Comparison of ENCODE assay signal across 2 cellular contexts in the genomic region with DNA sequence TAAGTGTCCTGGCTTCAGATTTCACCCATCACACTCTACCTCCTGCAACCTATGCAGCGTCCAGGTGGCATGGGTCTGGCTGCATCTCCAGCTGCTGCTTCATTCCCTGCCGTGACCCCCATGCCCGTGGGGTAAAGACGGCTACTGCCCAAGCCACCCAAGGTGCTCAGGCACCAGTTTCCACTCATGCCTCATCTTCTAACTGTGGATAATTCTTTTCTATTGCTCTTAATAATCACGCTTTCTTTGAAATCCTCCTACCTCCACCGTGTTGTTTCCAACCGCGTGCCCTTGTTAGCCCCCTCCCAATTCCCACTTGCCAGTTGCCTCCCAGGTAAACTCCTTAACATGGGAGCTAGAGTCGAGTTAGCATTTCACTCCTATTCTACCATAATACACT.
TF ChIP-seq lines count a peak whose summit lies in the region.

No MANE protein-coding gene starts in this region.

TF ChIP-seq in GM23338, 12 proteins besides CTCF, POLR2A, EP300 and RAD21 (continues in another document):
- TF ChIP-seq ZNF462 (CRISPR knock-in tag; IDR thresholded peaks at IDR 0.05) = no peak
- TF ChIP-seq ZNF331 (CRISPR knock-in tag; IDR thresholded peaks at IDR 0.05; ENCODE audit: low read depth) = no peak
- no peak for TF ChIP-seq EZH2 (IDR thresholded peaks at IDR 0.05; ENCODE audit: low read depth, unreplicated experiment)
- no peak for TF ChIP-seq NANOG (IDR thresholded peaks at IDR 0.05; ENCODE audit: borderline replicate concordance)
- no peak for TF ChIP-seq JUNB (IDR thresholded peaks at IDR 0.05; ENCODE audit: unreplicated experiment)
- TF ChIP-seq ZNF114 (CRISPR knock-in tag; IDR thresholded peaks at IDR 0.05) = no peak
- no peak for TF ChIP-seq STAT1 (IDR thresholded peaks at IDR 0.05; ENCODE audit: unreplicated experiment)
- TF ChIP-seq, protein P1, sequence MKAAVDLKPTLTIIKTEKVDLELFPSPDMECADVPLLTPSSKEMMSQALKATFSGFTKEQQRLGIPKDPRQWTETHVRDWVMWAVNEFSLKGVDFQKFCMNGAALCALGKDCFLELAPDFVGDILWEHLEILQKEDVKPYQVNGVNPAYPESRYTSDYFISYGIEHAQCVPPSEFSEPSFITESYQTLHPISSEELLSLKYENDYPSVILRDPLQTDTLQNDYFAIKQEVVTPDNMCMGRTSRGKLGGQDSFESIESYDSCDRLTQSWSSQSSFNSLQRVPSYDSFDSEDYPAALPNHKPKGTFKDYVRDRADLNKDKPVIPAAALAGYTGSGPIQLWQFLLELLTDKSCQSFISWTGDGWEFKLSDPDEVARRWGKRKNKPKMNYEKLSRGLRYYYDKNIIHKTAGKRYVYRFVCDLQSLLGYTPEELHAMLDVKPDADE (IDR thresholded peaks at IDR 0.05) = no peak
- TF ChIP-seq CREB1 (CRISPR knock-in tag; IDR thresholded peaks at IDR 0.05; ENCODE audit: low read depth) = no peak
- no peak for TF ChIP-seq POLR2AphosphoS5 (IDR thresholded peaks at IDR 0.05; ENCODE audit: low read depth)
- no peak for TF ChIP-seq EZH2phosphoT487 (IDR thresholded peaks at IDR 0.05; ENCODE audit: unreplicated experiment)

TF ChIP-seq in H1, 55 proteins besides CTCF, POLR2A, EP300 and RAD21:
- TF ChIP-seq KDM5A (IDR thresholded peaks at IDR 0.05; ENCODE audit: low read length) (no peak), SAP30 (IDR thresholded peaks at IDR 0.05; ENCODE audit: insufficient read depth, insufficient replicate concordance, low read length) (no peak), MAFK (IDR thresholded peaks at IDR 0.05; ENCODE audit: low read depth, low read length) (no peak), USF2 (IDR thresholded peaks at IDR 0.05; ENCODE audit: low read length) (no peak), SP4 (IDR thresholded peaks at IDR 0.05; ENCODE audit: low read length) (no peak), RBBP5 (IDR thresholded peaks at IDR 0.05; ENCODE audit: borderline replicate concordance, low read depth, low read length) (no peak), CBX5 (IDR thresholded peaks at IDR 0.05; ENCODE audit: low read depth, low read length) (no peak), JUN (IDR thresholded peaks at IDR 0.05; ENCODE audit: low read depth, low read length) (no peak), CHD7 (IDR thresholded peaks at IDR 0.05; ENCODE audit: insufficient replicate concordance, low read length) (no peak), EGR1 (IDR thresholded peaks at IDR 0.05; ENCODE audit: borderline replicate concordance, low read depth, low read length) (no peak), SIN3A (conservative IDR thresholded peaks at IDR 0.05 in 1 of 2, IDR thresholded peaks at IDR 0.05 in 1 of 2; ENCODE audit: low read depth in 1 of 2, low read length in 2 of 2) (no peak), GABPA (IDR thresholded peaks at IDR 0.05; ENCODE audit: borderline replicate concordance, insufficient read depth, low read length) (no peak)
